Comparison of ENCODE assay signal across 26 cellular contexts in the genomic region with DNA sequence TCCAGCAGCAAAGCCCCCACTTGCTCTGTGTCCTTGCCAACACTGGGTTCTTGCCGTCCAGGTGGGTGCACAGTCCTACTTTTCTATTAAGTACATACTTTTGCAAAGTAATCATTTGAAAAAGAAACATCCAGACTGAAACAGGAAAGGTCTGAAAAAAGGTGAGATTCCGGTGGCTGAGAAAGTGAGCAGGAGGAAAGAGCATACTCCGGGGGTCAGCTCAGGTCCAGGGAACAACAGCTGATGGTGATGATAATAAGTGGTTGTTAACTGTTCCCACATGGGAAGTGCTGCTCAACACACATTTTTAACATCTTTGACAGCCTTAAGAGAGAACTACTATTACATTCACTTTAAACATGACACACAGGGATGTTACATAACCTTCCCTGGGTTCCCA.
"Had no signal": no experiment of that assay in that cellular context is flagged by ENCODE, and none has a peak within 500 bp of the region (broad histone marks: within the 10 kb centered on the region; RNA-seq: fewer than 3 reads in every experiment).

No MANE protein-coding gene starts in this region.

- H3K36me3 ChIP-seq: heart right ventricle, neutrophil, pancreas, suprapubic skin had no signal

- H3K27ac Mint-ChIP-seq: effector memory CD8-positive, alpha-beta T cell; memory B cell; natural killer cell treated with Interleukin-12 subunit alpha and Interleukin-12 subunit beta and Interleukin-15 and Interleukin-18, amount 100 ng/mL, for 72 hours had no signal

- DNase-seq: cortex of kidney; effector memory CD8-positive, alpha-beta T cell; foreskin melanocyte; glutamatergic neuron; heart right ventricle; hippocampal formation; left cardiac atrium; mucosa of descending colon; naive B cell; pancreas; stimulated activated CD4-positive, alpha-beta T cell treated with anti-CD3 and anti-CD28 coated beads, Interleukin-12 subunit alpha, Interleukin-12 subunit beta, amount 100 ng/mL, for 4 hours; stimulated activated CD4-positive, alpha-beta T cell treated with anti-CD3 and anti-CD28 coated beads, Interleukin-1b, Interleukin-23, amount 100 ng/mL, for 48 hours; stimulated activated CD4-positive, alpha-beta T cell treated with anti-CD3 and anti-CD28 coated beads, Interleukin-4, amount 100 ng/mL, for 1 hour; stimulated activated CD8-positive, alpha-beta memory T cell treated with anti-CD3 and anti-CD28 coated beads, Interleukin-4, amount 100 ng/mL, for 48 hours; stimulated activated naive CD4-positive, alpha-beta T cell; stimulated activated naive CD8-positive, alpha-beta T cell treated with anti-CD3 and anti-CD28 coated beads, Interleukin-15, amount 100 ng/mL, for 72 hours had no signal

- H3K9me3 Mint-ChIP-seq: central memory CD8-positive, alpha-beta T cell; effector memory CD8-positive, alpha-beta T cell; memory B cell; naive B cell; natural killer cell treated with Interleukin-12 subunit alpha and Interleukin-12 subunit beta and Interleukin-15 and Interleukin-18, amount 100 ng/mL, for 72 hours; stimulated activated naive CD8-positive, alpha-beta T cell treated with anti-CD3 and anti-CD28 coated beads, Interleukin-15, amount 100 ng/mL, for 72 hours had no signal

- H3K27me3 Mint-ChIP-seq: stimulated activated naive CD8-positive, alpha-beta T cell treated with anti-CD3 and anti-CD28 coated beads, Interleukin-15, amount 100 ng/mL, for 72 hours had no signal

- H3K4me1 Mint-ChIP-seq: central memory CD8-positive, alpha-beta T cell; memory B cell; stimulated activated naive CD8-positive, alpha-beta T cell treated with anti-CD3 and anti-CD28 coated beads, Interleukin-15, amount 100 ng/mL, for 72 hours had no signal

- H3K27ac ChIP-seq: epithelial cell of prostate, heart right ventricle, neutrophil, pancreas, suprapubic skin had no signal

- H3K36me3 Mint-ChIP-seq: memory B cell; naive B cell; natural killer cell treated with Interleukin-12 subunit alpha and Interleukin-12 subunit beta and Interleukin-15 and Interleukin-18, amount 100 ng/mL, for 72 hours had no signal

- ATAC-seq: effector memory CD8-positive, alpha-beta T cell; esophagus mucosa; heart right ventricle; left cardiac atrium; mucosa of descending colon; natural killer cell treated with Interleukin-12 subunit alpha and Interleukin-12 subunit beta and Interleukin-15 and Interleukin-18, amount 100 ng/mL, for 72 hours; pancreas; sciatic nerve; stimulated activated naive CD8-positive, alpha-beta T cell treated with anti-CD3 and anti-CD28 coated beads, Interleukin-15, amount 100 ng/mL, for 72 hours had no signal

- H3K27me3 ChIP-seq: neutrophil, pancreas had no signal

- H3K9me3 ChIP-seq: heart right ventricle, mucosa of descending colon, neutrophil, pancreas, suprapubic skin had no signal

- H3K4me3 ChIP-seq: heart right ventricle, lung, mucosa of descending colon, pancreas, smooth muscle cell, suprapubic skin had no signal

- H3K4me1 ChIP-seq: suprapubic skin had no signal

- H3K4me3 Mint-ChIP-seq: central memory CD8-positive, alpha-beta T cell; effector memory CD8-positive, alpha-beta T cell; memory B cell; naive B cell; natural killer cell treated with Interleukin-12 subunit alpha and Interleukin-12 subunit beta and Interleukin-15 and Interleukin-18, amount 100 ng/mL, for 72 hours; stimulated activated naive CD8-positive, alpha-beta T cell treated with anti-CD3 and anti-CD28 coated beads, Interleukin-15, amount 100 ng/mL, for 72 hours had no signal
